Comparison of ENCODE assay signal across 12 cellular contexts in genomic region chr9:104869801-104870200, GRCh38. TPM values are rescaled to one million over a fixed set of nuclear protein-coding genes. Genes with fewer than 3 reads are reported as not detected.
DNase-seq lines count a peak whose midpoint lies in the region; ATAC-seq and TF ChIP-seq lines count a peak whose summit lies in the region.
"Had no signal": no experiment of that assay in that cellular context is flagged by ENCODE, and none has a peak within 500 bp of the region (broad histone marks: within the 10 kb centered on the region; RNA-seq: fewer than 3 reads in every experiment).

No MANE protein-coding gene starts in this region.

- H3K9ac ChIP-seq in rectal smooth muscle tissue (ENCODE audit: low read length) = no peak overlapping the region

- CTCF ChIA-PET in AG04450 (lab: Charles Lee) = interaction anchor here (1.3 to 1.4 kb wide), 2 partner anchors 23 to 545 kb away, joined by 3 to 5 read pairs; no protein-coding TSS in a partner anchor

- H3K9me3 ChIP-seq in AG04450 (ENCODE audit: control insufficient read depth, insufficient read depth, low read length) (no peaks in the 10 kb centered on the region), Peyer's patch (no peaks in the 10 kb centered on the region)

- POLR2A ChIA-PET in AG04450 (lab: Yijun Ruan, JAX) = interaction anchor here (0.9 to 1.5 kb wide), 4 partner anchors 25 to 374 kb away, joined by 3 to 5 read pairs (median 4); partner anchors contain the start of gene SLC44A1

- intact Hi-C loops in sciatic nerve (cut with DNase I) = loop anchor here (10.0 kb wide), 1 partner anchor 545 kb away; no protein-coding TSS in a partner anchor

- no peak for TF ChIP-seq CTCF in AG04450 (IDR thresholded peaks at IDR 0.05; ENCODE audit: low read depth, low read length)
- no peak for TF ChIP-seq CTCF in Peyer's patch (IDR thresholded peaks at IDR 0.05)
- TF ChIP-seq CTCF in foreskin keratinocyte (conservative IDR thresholded peaks at IDR 0.05) = no peak

- H3K27me3 ChIP-seq in AG04450 (ENCODE audit: control insufficient read depth, insufficient read depth, low read length) (no peaks in the 10 kb centered on the region), Peyer's patch (no peaks in the 10 kb centered on the region), foreskin keratinocyte (no peaks in the 10 kb centered on the region), rectal smooth muscle tissue (ENCODE audit: control insufficient read depth, insufficient read depth, low read length) (no peaks in the 10 kb centered on the region)

- H3K4me3 ChIP-seq in AG04450 (ENCODE audit: low read depth, low read length) (no peak overlapping the region), Peyer's patch (no peak overlapping the region), rectal smooth muscle tissue (ENCODE audit: low read length) (no peak overlapping the region)
- H3K4me3 ChIP-seq: K562 had no signal

- H3K36me3 ChIP-seq in Peyer's patch (no peaks in the 10 kb centered on the region), rectal smooth muscle tissue (ENCODE audit: control insufficient read depth, insufficient read depth, low read length) (peaks cover 3% of the 10 kb centered on the region)

- DNase-seq in AG04450 (ENCODE audit: low read depth, low spot score) = no peak
- no peak for DNase-seq in Peyer's patch
- peak in 1 of 2 donors; percentile 9 for DNase-seq in foreskin keratinocyte
- no peak for DNase-seq in NCI-H510A treated with DMSO at 0.1 percent for 48 hours (lab: John Stamatoyannopoulos, UW)
- no peak for DNase-seq in sciatic nerve (ENCODE audit: low spot score)
- no peak for DNase-seq in activated CD4-positive, alpha-beta T cell treated with anti-CD3 and anti-CD28 coated beads for 48 hours
- DNase-seq in SK-N-DZ (ENCODE audit: low spot score) = no peak
- DNase-seq: activated CD8-positive, alpha-beta T cell treated with anti-CD3 and anti-CD28 coated beads for 36 hours; activated naive CD4-positive, alpha-beta T cell treated with Interleukin-2 at 50 U/mL for 16 hours; T1000 had no signal

- H3K27ac ChIP-seq in AG04450 (ENCODE audit: low read depth, low read length) (peak overlapping the region; percentile 74), Peyer's patch (peak overlapping the region in 3 of 4 donors; percentile 26 to 76 (median 53)), foreskin keratinocyte (peak overlapping the region; percentile 77), rectal smooth muscle tissue (ENCODE audit: low read depth, low read length) (peak overlapping the region; percentile 85)

- ATAC-seq in foreskin keratinocyte = no peak
- ATAC-seq in sciatic nerve = no peak
- ATAC-seq: activated CD8-positive, alpha-beta T cell treated with anti-CD3 and anti-CD28 coated beads for 36 hours had no signal

- no peak for TF ChIP-seq POLR2A in Peyer's patch (IDR thresholded peaks at IDR 0.05)

- H3K4me1 ChIP-seq in Peyer's patch (peaks cover 0 to 26% (median 2%) of the 10 kb centered on the region in 4 donors), foreskin keratinocyte (peaks cover 47% of the 10 kb centered on the region), rectal smooth muscle tissue (ENCODE audit: control insufficient read depth, insufficient read depth, low read length) (peaks cover 52% of the 10 kb centered on the region)

RNA-seq across cellular contexts. Expression of gene ABCA1, which starts 58.2 kb away (rescaled TPM):
- polyA plus RNA-seq in AG04450 (2011; rRNA removed) = 27.3 and 29.6 TPM in 2 replicates
- polyA minus RNA-seq in AG04450 (2011; rRNA and poly(A)+ RNA removed) = 182 and 183 TPM in 2 replicates
- 10 to 100 TPM in 3 of 4 donors, 1 to 10 TPM in 1; 4.2 to 43.7 (median 21.7) TPM for total RNA-seq in Peyer's patch
- 24.3 and 24.5 TPM in 2 replicates for total RNA-seq in foreskin keratinocyte
- polyA plus RNA-seq in foreskin keratinocyte = 2.2 and 2.6 TPM in 2 replicates
- total RNA-seq in sciatic nerve = 65.8 TPM
- 3.8 and 5.6 TPM in 2 replicates for polyA plus RNA-seq in SK-N-DZ (2014; cell fraction: cytosol; rRNA removed)
- polyA plus RNA-seq in SK-N-DZ (2014; cell fraction: nucleus; rRNA removed) = 6.6 and 10.4 TPM in 2 replicates
